Comparison of ENCODE assay signal across 24 cellular contexts in the genomic region with DNA sequence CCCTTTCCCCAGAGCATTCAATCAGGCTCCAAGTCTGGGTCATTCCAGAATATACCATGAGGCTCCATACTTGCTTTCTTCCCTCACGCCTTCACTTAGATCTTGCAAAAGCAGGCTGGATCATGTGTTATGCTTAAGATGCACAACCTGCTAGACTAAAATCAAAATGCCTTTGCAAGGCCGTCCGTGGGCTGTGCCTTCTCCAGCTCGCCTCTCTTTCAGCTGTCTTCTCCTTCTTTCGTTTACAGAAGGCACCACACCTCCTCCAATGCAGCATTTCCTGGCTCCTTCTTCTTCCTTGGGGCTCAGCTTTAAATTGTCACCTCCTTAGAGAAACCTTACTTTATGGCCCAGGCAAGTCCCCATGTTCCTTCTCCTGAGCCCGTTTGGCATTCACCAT.
DNase-seq lines count a peak whose midpoint lies in the region; FAIRE-seq and TF ChIP-seq lines count a peak whose summit lies in the region.
"Had no signal": no experiment of that assay in that cellular context is flagged by ENCODE, and none has a peak within 500 bp of the region (broad histone marks: within the 10 kb centered on the region; RNA-seq: fewer than 3 reads in every experiment).

No MANE protein-coding gene starts in this region.

- no peaks in the 10 kb centered on the region for H3K9me3 ChIP-seq in esophagus muscularis mucosa
- no peaks in the 10 kb centered on the region for H3K9me3 ChIP-seq in suprapubic skin
- H3K9me3 ChIP-seq: A549; BLaER1 treated with 17β-estradiol and CSF1 and Interleukin-3, amounts not matched to agents 10 nM and 100 nM; Caco-2 had no signal

- H3K4me1 ChIP-seq in esophagus muscularis mucosa (no peaks in the 10 kb centered on the region), suprapubic skin (no peaks in the 10 kb centered on the region)
- H3K4me1 ChIP-seq: A549; BLaER1 treated with 17β-estradiol and CSF1 and Interleukin-3, amounts not matched to agents 10 nM and 100 nM; Caco-2 had no signal

- DNase-seq in esophagus muscularis mucosa (ENCODE audit: extremely low spot score), result peak; percentile 62
- DNase-seq in suprapubic skin (ENCODE audit: low spot score in 2 of 2), result no peak
- DNase-seq in DMS53 (lab: John Stamatoyannopoulos, UW), result no peak
- DNase-seq in GM19239 (ENCODE audit: insufficient read length, low spot score), result no peak
- DNase-seq: AML-193; Caco-2; Calu3; CD4-positive, alpha-beta T cell; CD8-positive, alpha-beta T cell; DMS79; DND-41; EL; GDM1 had no signal

- H3K27me3 ChIP-seq in esophagus muscularis mucosa (no peaks in the 10 kb centered on the region), suprapubic skin (no peaks in the 10 kb centered on the region)
- H3K27me3 ChIP-seq: BLaER1 treated with 17β-estradiol and CSF1 and Interleukin-3, amounts not matched to agents 10 nM and 100 nM had no signal

- intact Hi-C loops in esophagus muscularis mucosa (cut with DNase I), result no loop called here

- no peak for FAIRE-seq in GM19239 (lab: Jason Lieb, UNC)
- FAIRE-seq: A549, D721Med, GM12878, GM12892, GM18507 had no signal

- TF ChIP-seq POLR2A in esophagus muscularis mucosa (IDR thresholded peaks at IDR 0.05; ENCODE audit: low read depth), result no peak
- TF ChIP-seq POLR2A in suprapubic skin (IDR thresholded peaks at IDR 0.05), result no peak

- no peak for TF ChIP-seq EP300 in esophagus muscularis mucosa (IDR thresholded peaks at IDR 0.05)
- no peak for TF ChIP-seq EP300 in suprapubic skin (IDR thresholded peaks at IDR 0.05)

- 83% methylated on average over 6 of the region's 6 CpGs for WGBS in esophagus muscularis mucosa
- 78% methylated on average over 6 of the region's 6 CpGs for WGBS in suprapubic skin

- H3K4me3 ChIP-seq in esophagus muscularis mucosa (no peak overlapping the region), suprapubic skin (no peak overlapping the region)
- H3K4me3 ChIP-seq: A549; BLaER1 treated with 17β-estradiol and CSF1 and Interleukin-3, amounts not matched to agents 10 nM and 100 nM; GM12878 had no signal

- H3K27ac ChIP-seq in angular gyrus (ENCODE audit: low read depth, low read length) (peak overlapping the region; percentile 68), cingulate gyrus (ENCODE audit: low read depth, low read length) (peak overlapping the region; percentile 77), esophagus muscularis mucosa (replicated peaks in 1 of 4) (no peak overlapping the region), temporal lobe (ENCODE audit: low read depth, low read length) (peak overlapping the region; percentile 55), suprapubic skin (no peak overlapping the region)
- H3K27ac ChIP-seq: 22Rv1; A549; BLaER1 treated with 17β-estradiol and CSF1 and Interleukin-3, amounts not matched to agents 10 nM and 100 nM; C4-2B had no signal

- no peaks in the 10 kb centered on the region for H3K36me3 ChIP-seq in esophagus muscularis mucosa
- no peaks in the 10 kb centered on the region for H3K36me3 ChIP-seq in suprapubic skin
- H3K36me3 ChIP-seq: BLaER1 treated with 17β-estradiol and CSF1 and Interleukin-3, amounts not matched to agents 10 nM and 100 nM had no signal

- TF ChIP-seq CTCF in esophagus muscularis mucosa (IDR thresholded peaks at IDR 0.05), result no peak
- no peak for TF ChIP-seq CTCF in suprapubic skin (IDR thresholded peaks at IDR 0.05)

Comparison
In these comparisons a context has a peak if more than half of its experiments do, and no peak if none do; other contexts are left out.
1. H3K27ac ChIP-seq: peak in angular gyrus (single experiment), cingulate gyrus (single experiment) and temporal lobe (single experiment); none in esophagus muscularis mucosa (0 of 4) and suprapubic skin (single experiment).